32 cellular contexts compared by ENCODE assay signal in genomic region chr13:92564942-92565341, GRCh38.
"Had no signal": no experiment of that assay in that cellular context is flagged by ENCODE, and none has a peak within 500 bp of the region (broad histone marks: within the 10 kb centered on the region; RNA-seq: fewer than 3 reads in every experiment).

No MANE protein-coding gene starts in this region.

- DNase-seq: activated B cell treated with CpG ODN at 0.5 μM for 24 hours; activated CD4-positive, alpha-beta memory T cell treated with anti-CD3 and anti-CD28 coated beads for 36 hours; activated CD4-positive, alpha-beta T cell treated with anti-CD3 and anti-CD28 coated beads for 4 hours; activated CD4-positive, alpha-beta T cell treated with anti-CD3 and anti-CD28 coated beads, Interleukin-2, amount 10 ng/mL, durations not matched to agents 24 days and 14 days; activated CD4-positive, alpha-beta T cell treated with anti-CD3 and anti-CD28 coated beads, Interleukin-2, amount 50 U/mL, for 1 hour; activated CD4-positive, alpha-beta T cell treated with anti-CD3 and anti-CD28 coated beads, Interleukin-2, amount 50 U/mL, for 4 hours; activated CD4-positive, CD25-positive, alpha-beta regulatory T cell treated with anti-CD3 and anti-CD28 coated beads, Interleukin-2, amount 50 U/mL, for 72 hours; activated CD8-positive, alpha-beta memory T cell treated with anti-CD3 and anti-CD28 coated beads, Interleukin-2, amount 50 U/mL, for 4 hours; activated CD8-positive, alpha-beta T cell treated with anti-CD3 and anti-CD28 coated beads for 36 hours; activated effector memory CD4-positive, alpha-beta T cell treated with anti-CD3 and anti-CD28 coated beads, Interleukin-2, amount 50 U/mL, for 16 hours; activated gamma-delta T cell treated with Interleukin-2 at 50 U/mL for 16 hours; activated naive CD4-positive, alpha-beta T cell; activated naive CD4-positive, alpha-beta T cell treated with anti-CD3 and anti-CD28 coated beads for 36 hours; activated naive CD4-positive, alpha-beta T cell treated with anti-CD3 and anti-CD28 coated beads, Interleukin-2, amount 50 U/mL, for 16 hours; activated naive CD8-positive, alpha-beta T cell treated with anti-CD3 and anti-CD28 coated beads for 36 hours; activated T-cell treated with anti-CD3 and anti-CD28 coated beads for 4 hours; activated T-cell treated with anti-CD3 and anti-CD28 coated beads, Interleukin-2, amount 50 U/mL, for 1 hour; activated T-cell treated with anti-CD3 and anti-CD28 coated beads, Interleukin-2, amount 50 U/mL, for 4 hours; activated T-cell treated with anti-CD3 and anti-CD28 coated beads, Interleukin-2, amount 50 U/mL, for 72 hours; adrenal gland; amniotic stem cell; caudate nucleus; cerebellar nuclear complex; T-helper 2 cell; T-helper 9 cell had no signal

- H3K4me1 ChIP-seq: adrenal gland, ascending aorta had no signal

- FAIRE-seq: bronchial epithelial cell, TTC549 had no signal

- H3K4me3 ChIP-seq: adrenal gland, ascending aorta, cardiac muscle cell had no signal

- H3K36me3 ChIP-seq: adrenal gland, ascending aorta, cardiac muscle cell had no signal

- H3K27ac ChIP-seq: adrenal gland, ascending aorta, cardiac muscle cell, VCaP had no signal

- H3K9me3 ChIP-seq: adrenal gland, ascending aorta had no signal

- H3K27me3 ChIP-seq: adrenal gland, ascending aorta, cardiac muscle cell had no signal

- ATAC-seq: activated CD8-positive, alpha-beta T cell treated with anti-CD3 and anti-CD28 coated beads for 36 hours; activated naive CD4-positive, alpha-beta T cell treated with anti-CD3 and anti-CD28 coated beads, Interleukin-2, amount 50 U/mL, for 72 hours; activated T-cell treated with anti-CD3 and anti-CD28 coated beads, Interleukin-2, amount 50 U/mL, for 4 hours; activated T-cell treated with anti-CD3 and anti-CD28 coated beads, Interleukin-2, amount 50 U/mL, for 72 hours; activated T-helper 17 cell treated with anti-CD3 and anti-CD28 coated beads, Interleukin-2, amount 50 U/mL, for 72 hours had no signal
